Comparison of ENCODE assay signal across 1 cellular context in the genomic region with DNA sequence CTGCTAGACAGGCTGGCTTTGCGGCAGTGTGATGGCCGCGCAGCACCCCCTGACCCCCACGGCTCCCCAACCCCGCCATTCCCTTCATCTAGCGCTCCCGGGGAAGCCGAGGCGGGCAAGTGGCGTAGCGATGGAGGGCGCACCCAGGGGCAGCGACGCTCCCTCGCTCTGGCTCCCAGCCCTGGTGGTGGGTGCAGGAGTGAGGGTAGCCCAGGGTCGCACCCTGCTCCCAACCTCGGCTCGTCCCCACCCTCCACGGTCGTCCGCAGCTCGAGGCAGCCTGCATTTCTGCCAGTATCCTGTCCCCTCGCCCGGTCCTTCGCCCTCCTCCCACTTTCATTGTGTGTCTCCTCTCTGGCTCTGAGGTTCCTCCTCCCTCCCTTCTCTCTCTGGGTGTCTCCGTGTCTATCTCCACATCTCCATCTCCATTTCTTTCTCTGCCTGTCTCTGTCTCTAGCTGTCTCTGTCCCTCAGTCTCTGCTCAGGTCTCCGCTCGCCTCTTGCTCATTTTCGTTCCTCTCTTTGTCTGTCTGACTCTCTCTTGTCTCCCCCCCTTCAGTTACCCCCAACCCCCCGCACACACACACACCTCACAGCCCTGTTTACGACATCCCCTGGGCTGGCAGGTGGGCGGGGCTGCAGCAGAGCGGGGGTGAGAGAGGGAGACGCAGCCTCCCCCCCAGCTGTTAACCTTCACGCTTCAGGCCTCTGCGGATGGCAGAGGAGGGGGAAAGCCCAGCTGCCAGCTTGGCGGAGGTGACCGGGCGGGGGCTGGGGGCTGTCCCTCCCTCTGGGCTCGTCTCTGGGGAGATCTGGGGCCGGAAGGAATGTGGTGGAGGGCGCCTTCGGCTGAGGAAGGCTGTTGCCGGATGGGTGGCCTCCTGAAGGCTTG.
TF ChIP-seq lines count a peak whose summit lies in the region.

No MANE protein-coding gene starts in this region.

TF ChIP-seq in GM23338, 12 proteins besides CTCF, POLR2A, EP300 and RAD21 (continued from another document):
- TF ChIP-seq, protein P1, sequence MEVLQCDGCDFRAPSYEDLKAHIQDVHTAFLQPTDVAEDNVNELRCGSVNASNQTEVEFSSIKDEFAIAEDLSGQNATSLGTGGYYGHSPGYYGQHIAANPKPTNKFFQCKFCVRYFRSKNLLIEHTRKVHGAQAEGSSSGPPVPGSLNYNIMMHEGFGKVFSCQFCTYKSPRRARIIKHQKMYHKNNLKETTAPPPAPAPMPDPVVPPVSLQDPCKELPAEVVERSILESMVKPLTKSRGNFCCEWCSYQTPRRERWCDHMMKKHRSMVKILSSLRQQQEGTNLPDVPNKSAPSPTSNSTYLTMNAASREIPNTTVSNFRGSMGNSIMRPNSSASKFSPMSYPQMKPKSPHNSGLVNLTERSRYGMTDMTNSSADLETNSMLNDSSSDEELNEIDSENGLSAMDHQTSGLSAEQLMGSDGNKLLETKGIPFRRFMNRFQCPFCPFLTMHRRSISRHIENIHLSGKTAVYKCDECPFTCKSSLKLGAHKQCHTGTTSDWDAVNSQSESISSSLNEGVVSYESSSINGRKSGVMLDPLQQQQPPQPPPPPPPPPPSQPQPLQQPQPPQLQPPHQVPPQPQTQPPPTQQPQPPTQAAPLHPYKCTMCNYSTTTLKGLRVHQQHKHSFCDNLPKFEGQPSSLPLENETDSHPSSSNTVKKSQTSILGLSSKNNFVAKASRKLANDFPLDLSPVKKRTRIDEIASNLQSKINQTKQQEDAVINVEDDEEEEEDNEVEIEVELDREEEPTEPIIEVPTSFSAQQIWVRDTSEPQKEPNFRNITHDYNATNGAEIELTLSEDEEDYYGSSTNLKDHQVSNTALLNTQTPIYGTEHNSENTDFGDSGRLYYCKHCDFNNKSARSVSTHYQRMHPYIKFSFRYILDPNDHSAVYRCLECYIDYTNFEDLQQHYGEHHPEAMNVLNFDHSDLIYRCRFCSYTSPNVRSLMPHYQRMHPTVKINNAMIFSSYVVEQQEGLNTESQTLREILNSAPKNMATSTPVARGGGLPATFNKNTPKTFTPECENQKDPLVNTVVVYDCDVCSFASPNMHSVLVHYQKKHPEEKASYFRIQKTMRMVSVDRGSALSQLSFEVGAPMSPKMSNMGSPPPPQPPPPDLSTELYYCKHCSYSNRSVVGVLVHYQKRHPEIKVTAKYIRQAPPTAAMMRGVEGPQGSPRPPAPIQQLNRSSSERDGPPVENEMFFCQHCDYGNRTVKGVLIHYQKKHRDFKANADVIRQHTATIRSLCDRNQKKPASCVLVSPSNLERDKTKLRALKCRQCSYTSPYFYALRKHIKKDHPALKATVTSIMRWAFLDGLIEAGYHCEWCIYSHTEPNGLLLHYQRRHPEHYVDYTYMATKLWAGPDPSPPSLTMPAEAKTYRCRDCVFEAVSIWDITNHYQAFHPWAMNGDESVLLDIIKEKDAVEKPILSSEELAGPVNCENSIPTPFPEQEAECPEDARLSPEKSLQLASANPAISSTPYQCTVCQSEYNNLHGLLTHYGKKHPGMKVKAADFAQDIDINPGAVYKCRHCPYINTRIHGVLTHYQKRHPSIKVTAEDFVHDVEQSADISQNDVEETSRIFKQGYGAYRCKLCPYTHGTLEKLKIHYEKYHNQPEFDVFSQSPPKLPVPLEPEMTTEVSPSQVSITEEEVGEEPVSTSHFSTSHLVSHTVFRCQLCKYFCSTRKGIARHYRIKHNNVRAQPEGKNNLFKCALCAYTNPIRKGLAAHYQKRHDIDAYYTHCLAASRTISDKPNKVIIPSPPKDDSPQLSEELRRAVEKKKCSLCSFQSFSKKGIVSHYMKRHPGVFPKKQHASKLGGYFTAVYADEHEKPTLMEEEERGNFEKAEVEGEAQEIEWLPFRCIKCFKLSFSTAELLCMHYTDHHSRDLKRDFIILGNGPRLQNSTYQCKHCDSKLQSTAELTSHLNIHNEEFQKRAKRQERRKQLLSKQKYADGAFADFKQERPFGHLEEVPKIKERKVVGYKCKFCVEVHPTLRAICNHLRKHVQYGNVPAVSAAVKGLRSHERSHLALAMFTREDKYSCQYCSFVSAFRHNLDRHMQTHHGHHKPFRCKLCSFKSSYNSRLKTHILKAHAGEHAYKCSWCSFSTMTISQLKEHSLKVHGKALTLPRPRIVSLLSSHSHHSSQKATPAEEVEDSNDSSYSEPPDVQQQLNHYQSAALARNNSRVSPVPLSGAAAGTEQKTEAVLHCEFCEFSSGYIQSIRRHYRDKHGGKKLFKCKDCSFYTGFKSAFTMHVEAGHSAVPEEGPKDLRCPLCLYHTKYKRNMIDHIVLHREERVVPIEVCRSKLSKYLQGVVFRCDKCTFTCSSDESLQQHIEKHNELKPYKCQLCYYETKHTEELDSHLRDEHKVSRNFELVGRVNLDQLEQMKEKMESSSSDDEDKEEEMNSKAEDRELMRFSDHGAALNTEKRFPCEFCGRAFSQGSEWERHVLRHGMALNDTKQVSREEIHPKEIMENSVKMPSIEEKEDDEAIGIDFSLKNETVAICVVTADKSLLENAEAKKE (CRISPR knock-in tag; IDR thresholded peaks at IDR 0.05), result no peak
- TF ChIP-seq EZH2 (IDR thresholded peaks at IDR 0.05; ENCODE audit: low read depth, unreplicated experiment) (no peak), ZNF331 (CRISPR knock-in tag; IDR thresholded peaks at IDR 0.05; ENCODE audit: low read depth) (no peak), EZH2phosphoT487 (IDR thresholded peaks at IDR 0.05; ENCODE audit: unreplicated experiment) (no peak), ZNF114 (CRISPR knock-in tag; IDR thresholded peaks at IDR 0.05) (no peak)
- TF ChIP-seq, protein P2, sequence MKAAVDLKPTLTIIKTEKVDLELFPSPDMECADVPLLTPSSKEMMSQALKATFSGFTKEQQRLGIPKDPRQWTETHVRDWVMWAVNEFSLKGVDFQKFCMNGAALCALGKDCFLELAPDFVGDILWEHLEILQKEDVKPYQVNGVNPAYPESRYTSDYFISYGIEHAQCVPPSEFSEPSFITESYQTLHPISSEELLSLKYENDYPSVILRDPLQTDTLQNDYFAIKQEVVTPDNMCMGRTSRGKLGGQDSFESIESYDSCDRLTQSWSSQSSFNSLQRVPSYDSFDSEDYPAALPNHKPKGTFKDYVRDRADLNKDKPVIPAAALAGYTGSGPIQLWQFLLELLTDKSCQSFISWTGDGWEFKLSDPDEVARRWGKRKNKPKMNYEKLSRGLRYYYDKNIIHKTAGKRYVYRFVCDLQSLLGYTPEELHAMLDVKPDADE (IDR thresholded peaks at IDR 0.05), result no peak
- TF ChIP-seq, protein P3, sequence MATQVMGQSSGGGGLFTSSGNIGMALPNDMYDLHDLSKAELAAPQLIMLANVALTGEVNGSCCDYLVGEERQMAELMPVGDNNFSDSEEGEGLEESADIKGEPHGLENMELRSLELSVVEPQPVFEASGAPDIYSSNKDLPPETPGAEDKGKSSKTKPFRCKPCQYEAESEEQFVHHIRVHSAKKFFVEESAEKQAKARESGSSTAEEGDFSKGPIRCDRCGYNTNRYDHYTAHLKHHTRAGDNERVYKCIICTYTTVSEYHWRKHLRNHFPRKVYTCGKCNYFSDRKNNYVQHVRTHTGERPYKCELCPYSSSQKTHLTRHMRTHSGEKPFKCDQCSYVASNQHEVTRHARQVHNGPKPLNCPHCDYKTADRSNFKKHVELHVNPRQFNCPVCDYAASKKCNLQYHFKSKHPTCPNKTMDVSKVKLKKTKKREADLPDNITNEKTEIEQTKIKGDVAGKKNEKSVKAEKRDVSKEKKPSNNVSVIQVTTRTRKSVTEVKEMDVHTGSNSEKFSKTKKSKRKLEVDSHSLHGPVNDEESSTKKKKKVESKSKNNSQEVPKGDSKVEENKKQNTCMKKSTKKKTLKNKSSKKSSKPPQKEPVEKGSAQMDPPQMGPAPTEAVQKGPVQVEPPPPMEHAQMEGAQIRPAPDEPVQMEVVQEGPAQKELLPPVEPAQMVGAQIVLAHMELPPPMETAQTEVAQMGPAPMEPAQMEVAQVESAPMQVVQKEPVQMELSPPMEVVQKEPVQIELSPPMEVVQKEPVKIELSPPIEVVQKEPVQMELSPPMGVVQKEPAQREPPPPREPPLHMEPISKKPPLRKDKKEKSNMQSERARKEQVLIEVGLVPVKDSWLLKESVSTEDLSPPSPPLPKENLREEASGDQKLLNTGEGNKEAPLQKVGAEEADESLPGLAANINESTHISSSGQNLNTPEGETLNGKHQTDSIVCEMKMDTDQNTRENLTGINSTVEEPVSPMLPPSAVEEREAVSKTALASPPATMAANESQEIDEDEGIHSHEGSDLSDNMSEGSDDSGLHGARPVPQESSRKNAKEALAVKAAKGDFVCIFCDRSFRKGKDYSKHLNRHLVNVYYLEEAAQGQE (IDR thresholded peaks at IDR 0.05; ENCODE audit: unreplicated experiment), result no peak
